Comparison of ENCODE assay signal across 22 cellular contexts in the genomic region with DNA sequence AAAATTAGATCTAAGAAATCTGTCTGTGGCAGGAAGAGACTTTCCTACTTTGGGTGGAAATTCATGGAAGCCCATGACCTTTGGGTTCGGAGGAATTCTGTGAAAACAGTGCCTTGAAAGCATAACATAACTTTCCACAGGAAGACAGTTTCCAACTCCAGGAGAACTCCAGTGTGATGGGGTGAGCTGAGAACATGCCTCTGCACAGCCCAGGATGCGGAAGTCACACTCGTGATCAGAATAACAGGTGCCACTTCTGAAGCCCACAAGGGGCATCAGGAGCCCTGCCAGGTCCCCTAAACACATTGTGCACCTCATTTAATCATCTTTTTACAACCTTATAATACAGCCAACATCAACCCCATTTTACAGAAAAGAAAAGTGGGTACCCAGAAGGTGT. TPM values are rescaled to one million over a fixed set of nuclear protein-coding genes. Genes with fewer than 3 reads are reported as not detected.
"Had no signal": no experiment of that assay in that cellular context is flagged by ENCODE, and none has a peak within 500 bp of the region (broad histone marks: within the 10 kb centered on the region; RNA-seq: fewer than 3 reads in every experiment).

No MANE protein-coding gene starts in this region.

- H3K9me3 Mint-ChIP-seq: activated CD4-positive, alpha-beta T cell treated with anti-CD3 and anti-CD28 coated beads, Interleukin-2, amount 10 ng/mL, durations not matched to agents 24 days and 14 days; activated naive CD4-positive, alpha-beta T cell treated with anti-CD3 and anti-CD28 coated beads, Interleukin-2, amount 50 U/mL, for 72 hours; activated naive CD8-positive, alpha-beta T cell treated with anti-CD3 and anti-CD28 coated beads, Interleukin-2, amount 50 U/mL, for 24 hours; activated T-cell treated with anti-CD3 and anti-CD28 coated beads, Interleukin-2, amount 50 U/mL, for 4 hours; brain; central memory CD8-positive, alpha-beta T cell; T-helper 1 cell treated with Interleukin-12 subunit alpha and Interleukin-12 subunit beta and Interleukin-4 antibody, amounts not matched to agents 30 μg/mL and 1 μg/mL, for 36 hours had no signal

- H3K27ac Mint-ChIP-seq: activated CD4-positive, alpha-beta T cell treated with anti-CD3 and anti-CD28 coated beads, Interleukin-2, amount 10 ng/mL, durations not matched to agents 24 days and 14 days; activated naive CD4-positive, alpha-beta T cell treated with anti-CD3 and anti-CD28 coated beads, Interleukin-2, amount 50 U/mL, for 72 hours; brain; T-helper 1 cell treated with Interleukin-12 subunit alpha and Interleukin-12 subunit beta and Interleukin-4 antibody, amounts not matched to agents 30 μg/mL and 1 μg/mL, for 36 hours had no signal

- H3K27me3 Mint-ChIP-seq: activated naive CD8-positive, alpha-beta T cell treated with anti-CD3 and anti-CD28 coated beads, Interleukin-2, amount 50 U/mL, for 24 hours; central memory CD8-positive, alpha-beta T cell had no signal

- DNase-seq: activated CD4-positive, alpha-beta T cell treated with anti-CD3 and anti-CD28 coated beads, Interleukin-2, amount 10 ng/mL, durations not matched to agents 24 days and 14 days; activated CD4-positive, alpha-beta T cell treated with anti-CD3 and anti-CD28 coated beads, Interleukin-2, amount 50 U/mL, for 48 hours; activated CD4-positive, CD25-positive, alpha-beta regulatory T cell treated with anti-CD3 and anti-CD28 coated beads, Interleukin-2, amount 50 U/mL, for 72 hours; activated effector memory CD4-positive, alpha-beta T cell treated with anti-CD3 and anti-CD28 coated beads, Interleukin-2, amount 50 U/mL, for 16 hours; activated naive CD4-positive, alpha-beta T cell treated with Interleukin-2 at 50 U/mL for 16 hours; activated naive CD8-positive, alpha-beta T cell treated with anti-CD3 and anti-CD28 coated beads, Interleukin-2, amount 50 U/mL, for 24 hours; activated T-cell treated with anti-CD3 and anti-CD28 coated beads, Interleukin-2, amount 50 U/mL, for 4 hours; amniotic stem cell; NCI-H1092; NCI-H1417 treated with DMSO at 0.1 percent for 48 hours; NCI-H1694; NCI-H2029 treated with DMSO at 0.1 percent for 48 hours; NCI-H345; NCI-H510A; NCI-H526 treated with DMSO at 0.1 percent for 48 hours; NCI-H82; SHP77 treated with DMSO at 0.1 percent for 48 hours had no signal

- H3K4me1 Mint-ChIP-seq: brain had no signal

- H3K4me3 Mint-ChIP-seq: activated CD4-positive, alpha-beta T cell treated with anti-CD3 and anti-CD28 coated beads, Interleukin-2, amount 10 ng/mL, durations not matched to agents 24 days and 14 days; activated naive CD8-positive, alpha-beta T cell treated with anti-CD3 and anti-CD28 coated beads, Interleukin-2, amount 50 U/mL, for 24 hours; activated T-cell treated with anti-CD3 and anti-CD28 coated beads, Interleukin-2, amount 50 U/mL, for 4 hours; brain; central memory CD8-positive, alpha-beta T cell; T-helper 1 cell treated with Interleukin-12 subunit alpha and Interleukin-12 subunit beta and Interleukin-4 antibody, amounts not matched to agents 30 μg/mL and 1 μg/mL, for 36 hours had no signal

- ATAC-seq: activated naive CD4-positive, alpha-beta T cell treated with anti-CD3 and anti-CD28 coated beads, Interleukin-2, amount 50 U/mL, for 72 hours; activated naive CD8-positive, alpha-beta T cell treated with anti-CD3 and anti-CD28 coated beads, Interleukin-2, amount 50 U/mL, for 24 hours; activated T-cell treated with anti-CD3 and anti-CD28 coated beads, Interleukin-2, amount 50 U/mL, for 4 hours had no signal

- H3K36me3 Mint-ChIP-seq: activated naive CD4-positive, alpha-beta T cell treated with anti-CD3 and anti-CD28 coated beads, Interleukin-2, amount 50 U/mL, for 72 hours had no signal

RNA-seq across cellular contexts. Expression of a gene that starts 9.7 kb away (rescaled TPM):
- total RNA-seq: activated CD4-positive, alpha-beta T cell treated with anti-CD3 and anti-CD28 coated beads, Interleukin-2, amount 10 ng/mL, durations not matched to agents 24 days and 14 days; activated naive CD4-positive, alpha-beta T cell treated with anti-CD3 and anti-CD28 coated beads, Interleukin-2, amount 50 U/mL, for 72 hours; MCF 10A had no signal
